11 cellular contexts compared by ENCODE assay signal in the genomic region with DNA sequence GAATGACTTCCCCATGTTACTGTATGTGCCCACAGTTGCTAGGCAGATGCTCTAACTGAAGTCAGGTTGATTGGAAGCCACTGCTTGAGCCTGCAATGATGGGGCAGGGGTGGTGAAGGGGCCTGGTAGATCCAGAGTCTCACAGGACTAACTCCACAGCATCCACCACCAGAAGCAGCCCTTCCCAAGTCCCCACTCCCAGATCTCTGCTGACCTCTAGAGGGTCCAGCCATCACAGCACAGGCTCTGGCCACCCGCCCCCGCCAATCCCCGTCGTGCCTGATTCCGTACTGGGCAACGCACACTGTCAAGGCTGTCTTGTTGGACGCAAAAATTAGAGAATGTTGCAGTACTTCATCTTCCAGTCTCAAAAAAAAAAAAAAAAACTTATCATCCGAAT.
A peak's percentile ranks its signal among the peaks of the same experiment; 100 is the strongest.
DNase-seq lines count a peak whose midpoint lies in the region; TF ChIP-seq lines count a peak whose summit lies in the region.
"Had no signal": no experiment of that assay in that cellular context is flagged by ENCODE, and none has a peak within 500 bp of the region (broad histone marks: within the 10 kb centered on the region; RNA-seq: fewer than 3 reads in every experiment).

No MANE protein-coding gene starts in this region.

- intact Hi-C loops in activated CD4-positive, alpha-beta T cell treated with anti-CD3 and anti-CD28 coated beads, Interleukin-2, amount 10 ng/mL, durations not matched to agents 24 days and 14 days (cut with micrococcal nuclease): no loop called here
- intact Hi-C loops in head of caudate nucleus (cut with DNase I): loop anchor here (5.0 to 10.0 kb wide), 3 partner anchors 142 to 562 kb away; no protein-coding TSS in a partner anchor

- H3K4me3 Mint-ChIP-seq in activated CD4-positive, alpha-beta T cell treated with anti-CD3 and anti-CD28 coated beads, Interleukin-2, amount 10 ng/mL, durations not matched to agents 24 days and 14 days: no peak overlapping the region
- no peak overlapping the region for H3K4me3 Mint-ChIP-seq in type B pancreatic cell
- H3K4me3 Mint-ChIP-seq: CD14-positive monocyte had no signal

- H3K4me1 Mint-ChIP-seq in activated CD4-positive, alpha-beta T cell treated with anti-CD3 and anti-CD28 coated beads, Interleukin-2, amount 10 ng/mL, durations not matched to agents 24 days and 14 days: no peaks in the 10 kb centered on the region
- H3K4me1 Mint-ChIP-seq in type B pancreatic cell (ENCODE audit: unreplicated experiment): no peaks in the 10 kb centered on the region
- H3K4me1 Mint-ChIP-seq: CD14-positive monocyte had no signal

- no peaks in the 10 kb centered on the region for H3K36me3 Mint-ChIP-seq in activated CD4-positive, alpha-beta T cell treated with anti-CD3 and anti-CD28 coated beads, Interleukin-2, amount 10 ng/mL, durations not matched to agents 24 days and 14 days (ENCODE audit: low read depth)
- no peaks in the 10 kb centered on the region for H3K36me3 Mint-ChIP-seq in type B pancreatic cell
- H3K36me3 Mint-ChIP-seq: CD14-positive monocyte had no signal

- no peak overlapping the region for H3K27ac Mint-ChIP-seq in activated CD4-positive, alpha-beta T cell treated with anti-CD3 and anti-CD28 coated beads, Interleukin-2, amount 10 ng/mL, durations not matched to agents 24 days and 14 days
- H3K27ac Mint-ChIP-seq in type B pancreatic cell: no peak overlapping the region
- H3K27ac Mint-ChIP-seq: CD14-positive monocyte had no signal

- peak; percentile 66 for TF ChIP-seq CTCF in type B pancreatic cell (conservative IDR thresholded peaks at IDR 0.05)
- TF ChIP-seq CTCF in GM10266 (IDR thresholded peaks at IDR 0.05; ENCODE audit: control insufficient read depth, insufficient read depth, low read depth, missing control alignments): no peak

- H3K9me3 Mint-ChIP-seq in activated CD4-positive, alpha-beta T cell treated with anti-CD3 and anti-CD28 coated beads, Interleukin-2, amount 10 ng/mL, durations not matched to agents 24 days and 14 days: no peaks in the 10 kb centered on the region
- H3K9me3 Mint-ChIP-seq in type B pancreatic cell: peaks cover 5% of the 10 kb centered on the region

- DNase-seq in activated CD4-positive, alpha-beta T cell treated with anti-CD3 and anti-CD28 coated beads, Interleukin-2, amount 10 ng/mL, durations not matched to agents 24 days and 14 days: peak; percentile 24
- no peak for DNase-seq in activated CD4-positive, alpha-beta T cell treated with anti-CD3 and anti-CD28 coated beads, Interleukin-2, amount 50 U/mL, for 1 hour
- DNase-seq in SW480 (ENCODE audit: low spot score): peak; percentile 29
- peak in 30 of 42 donors; percentile 21 to 71 (median 40) for DNase-seq in head of caudate nucleus
- no peak for DNase-seq in type B pancreatic cell (ENCODE audit: extremely low spot score, unreplicated experiment)
- DNase-seq in midbrain (lab: John Stamatoyannopoulos, UW): no peak
- no peak for DNase-seq in GM10266 (ENCODE audit: extremely low spot score)
- DNase-seq in NCI-H2196 (lab: John Stamatoyannopoulos, UW; ENCODE audit: unreplicated experiment): no peak
- DNase-seq: hippocampal formation, NCI-H1930 had no signal

- no peaks in the 10 kb centered on the region for H3K27me3 Mint-ChIP-seq in activated CD4-positive, alpha-beta T cell treated with anti-CD3 and anti-CD28 coated beads, Interleukin-2, amount 10 ng/mL, durations not matched to agents 24 days and 14 days
- peaks cover 60% of the 10 kb centered on the region for H3K27me3 Mint-ChIP-seq in type B pancreatic cell

Comparison
In these comparisons a context has a peak if more than half of its experiments do, and no peak if none do; other contexts are left out.
1. DNase-seq: peak in activated CD4-positive, alpha-beta T cell treated with anti-CD3 and anti-CD28 coated beads, Interleukin-2, amount 10 ng/mL, durations not matched to agents 24 days and 14 days (single experiment), SW480 (single experiment) and head of caudate nucleus (30 of 42); none in activated CD4-positive, alpha-beta T cell treated with anti-CD3 and anti-CD28 coated beads, Interleukin-2, amount 50 U/mL, for 1 hour (single experiment), type B pancreatic cell (single experiment), midbrain (single experiment), GM10266 (single experiment) and NCI-H2196 (single experiment).